8 cellular contexts compared by ENCODE assay signal in the genomic region with DNA sequence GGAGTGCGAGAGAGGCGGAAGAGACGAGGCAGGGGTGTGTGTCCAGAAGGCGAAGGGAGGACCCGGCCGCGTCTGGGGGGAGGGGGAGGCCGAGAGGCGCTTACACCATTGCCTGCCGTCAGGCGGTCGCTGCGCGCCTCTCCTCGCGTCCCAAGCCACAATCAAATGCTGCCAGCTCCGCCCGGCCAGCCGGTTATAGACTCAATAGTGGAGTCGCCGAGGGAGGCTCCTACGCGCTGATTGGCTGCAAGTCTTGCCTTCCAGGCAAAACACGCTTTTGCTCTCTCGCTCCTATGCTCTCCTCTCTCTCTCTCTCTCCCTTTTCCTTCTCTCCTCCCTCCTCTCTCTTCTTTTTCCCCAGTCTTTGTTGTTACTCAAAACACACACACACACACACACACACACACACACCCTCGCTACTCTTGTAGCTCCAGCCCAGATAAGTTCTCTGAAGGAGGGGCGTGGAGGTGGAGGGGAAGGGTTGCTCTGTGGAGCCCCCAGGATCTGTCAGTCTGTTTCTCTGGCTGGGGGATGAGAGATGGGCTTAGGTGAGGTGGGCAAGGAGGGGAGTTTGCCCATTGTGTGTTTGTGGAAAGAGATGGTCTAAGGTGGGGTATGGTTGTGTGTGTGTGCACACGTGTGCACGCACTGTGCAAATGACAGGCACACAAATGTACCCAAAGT. TPM values are rescaled to one million over a fixed set of nuclear protein-coding genes. Genes with fewer than 3 reads are reported as not detected.
DNase-seq lines count a peak whose midpoint lies in the region; ATAC-seq and TF ChIP-seq lines count a peak whose summit lies in the region.

A gene (minus strand): TSS at position 170 of the 684 bp plus-strand sequence. CDS start 226 bp downstream, outside the sequence.

- TF ChIP-seq POLR2A in upper lobe of left lung (IDR thresholded peaks at IDR 0.05) = peak in 2 of 4 donors; percentile 52 to 74

- H3K4me3 ChIP-seq in endodermal cell (ENCODE audit: low read length) (peak within 1 kb of the TSS; percentile 71), upper lobe of left lung (peak within 1 kb of the TSS in 3 of 4 donors; percentile 47 to 57 (median 52))

- ATAC-seq in T-cell (replicated peaks in 1 of 4) (no peak), upper lobe of left lung (ENCODE audit: low FRiP score in 2 of 2) (peak; percentile 64 to 65), GM21528 (IDR thresholded peaks at IDR 0.05; ENCODE audit: low FRiP score, unreplicated experiment) (no peak)

- H3K9me3 Mint-ChIP-seq in T-cell = no peaks in the 10 kb centered on the region
- H3K9me3 Mint-ChIP-seq in endodermal cell = peaks cover 1% of the 10 kb centered on the region
- no peaks in the 10 kb centered on the region for H3K9me3 Mint-ChIP-seq in mesothelial cell of epicardium

- H3K9me3 ChIP-seq in endodermal cell (ENCODE audit: control insufficient read depth, low read length) (peaks cover 6% of the 10 kb centered on the region), upper lobe of left lung (no peaks in the 10 kb centered on the region)

- no peaks in the 10 kb centered on the region for H3K36me3 Mint-ChIP-seq in T-cell
- no peaks in the 10 kb centered on the region for H3K36me3 Mint-ChIP-seq in endodermal cell (ENCODE audit: low read depth)
- no peaks in the 10 kb centered on the region for H3K36me3 Mint-ChIP-seq in mesothelial cell of epicardium

- H3K27ac ChIP-seq in endodermal cell (ENCODE audit: low read depth, low read length) (no peak within 1 kb of the TSS), upper lobe of left lung (peak within 1 kb of the TSS in 1 of 4 donors; percentile 18)

- peaks cover 29 to 44% (median 30%) of the 10 kb centered on the region in 3 donors for H3K4me1 Mint-ChIP-seq in T-cell
- peaks cover 12% of the 10 kb centered on the region for H3K4me1 Mint-ChIP-seq in endodermal cell
- peaks cover 39% of the 10 kb centered on the region for H3K4me1 Mint-ChIP-seq in mesothelial cell of epicardium

- H3K4me3 Mint-ChIP-seq in T-cell (peak within 1 kb of the TSS; percentile 75 to 88 (median 77)), endodermal cell (peak within 1 kb of the TSS; percentile 56), mesothelial cell of epicardium (peak within 1 kb of the TSS; percentile 82)

- DNase-seq in DMS 273 (lab: John Stamatoyannopoulos, UW; ENCODE audit: unreplicated experiment) (peak; percentile 97), LHCN-M2 (ENCODE audit: low read depth) (peak; percentile 80), T-cell (no peak), endodermal cell (peak; percentile 99), mesothelial cell of epicardium (ENCODE audit: low spot score in 2 of 2, unreplicated experiment in 2 of 2) (peak; percentile 66 to 85), upper lobe of left lung (peak; percentile 83 to 88), germinal center (ENCODE audit: low spot score) (no peak)

- TF ChIP-seq EP300 in upper lobe of left lung (IDR thresholded peaks at IDR 0.05) = no peak

- H3K27me3 Mint-ChIP-seq in T-cell (peaks cover 41 to 83% of the 10 kb centered on the region in 2 donors), endodermal cell (ENCODE audit: insufficient read depth) (peaks cover 90% of the 10 kb centered on the region), mesothelial cell of epicardium (ENCODE audit: low read depth) (peaks cover 49% of the 10 kb centered on the region)

- POLR2A ChIA-PET in T-cell (lab: Charles Lee) = no interaction called here

- peak within 1 kb of the TSS; percentile 41 to 45 for H3K27ac Mint-ChIP-seq in T-cell
- no peak within 1 kb of the TSS for H3K27ac Mint-ChIP-seq in endodermal cell
- peak within 1 kb of the TSS; percentile 73 for H3K27ac Mint-ChIP-seq in mesothelial cell of epicardium

- H3K36me3 ChIP-seq in endodermal cell (ENCODE audit: control insufficient read depth, insufficient read depth, low read length) (no peaks in the 10 kb centered on the region), upper lobe of left lung (no peaks in the 10 kb centered on the region)

- H3K27me3 ChIP-seq in endodermal cell (ENCODE audit: control insufficient read depth, insufficient read depth, low read length, poor library complexity, severe bottlenecking) (peaks cover 92% of the 10 kb centered on the region), upper lobe of left lung (peaks cover 0 to 51% (median 25%) of the 10 kb centered on the region in 4 donors)

- CTCF ChIA-PET in T-cell (lab: Charles Lee) = interaction anchor here (0.7 to 4.3 kb wide), 6 partner anchors 43 to 437 kb away, joined by 3 to 33 read pairs (median 9); no protein-coding TSS in a partner anchor

- no peak within 1 kb of the TSS for H3K9ac ChIP-seq in endodermal cell (ENCODE audit: extremely low read depth, low read length, poor library complexity, severe bottlenecking)

- H3K4me1 ChIP-seq in endodermal cell (ENCODE audit: control insufficient read depth, insufficient read depth, low read length) = no peaks in the 10 kb centered on the region
- peaks cover 33 to 53% (median 38%) of the 10 kb centered on the region in 4 donors for H3K4me1 ChIP-seq in upper lobe of left lung

- WGBS in endodermal cell (ENCODE audit: insufficient coverage in 1 of 2, insufficient read length in 1 of 2), 2 experiments = 0 to 3% methylated on average over 12 to 28 of the region's 29 CpGs
- WGBS in upper lobe of left lung, 2 donors = 5 to 6% methylated on average over 15 to 23 of the region's 29 CpGs

- TF ChIP-seq CTCF in endodermal cell (conservative IDR thresholded peaks at IDR 0.05) = no peak
- no peak for TF ChIP-seq CTCF in mesothelial cell of epicardium (IDR thresholded peaks at IDR 0.05; ENCODE audit: unreplicated experiment)
- TF ChIP-seq CTCF in upper lobe of left lung (IDR thresholded peaks at IDR 0.05) = no peak

RNA-seq across cellular contexts. Expression of the gene that starts here (rescaled TPM):
- total RNA-seq in LHCN-M2 (2014; rRNA removed) (0.29 and 0.32 TPM in 2 replicates), T-cell (not detected), endodermal cell (1 to 10 TPM in 1 of 2 donors, under 1 TPM in 1; 0.58 to 1.4 TPM), mesothelial cell of epicardium (5.2 to 7.7 TPM (median 6.6 TPM) in 3 replicates), upper lobe of left lung (under 1 TPM in 4 of 6 donors, not detected in 2; 0.20 to 0.91 (median 0.54) TPM)
- 0.66 TPM for polyA plus RNA-seq in LHCN-M2 (2012)
- 1.2 TPM for polyA plus RNA-seq in endodermal cell (2013, experiment 1 of 2)
- 1.5 TPM for polyA plus RNA-seq in endodermal cell (2013, experiment 2 of 2)

Comparison
In these comparisons a context has a peak if more than half of its experiments do, and no peak if none do; other contexts are left out.
1. Peak in DNase-seq in LHCN-M2; RNA of the gene not detected or under 1 TPM.
2. Peak in DNase-seq, ATAC-seq and H3K4me3 ChIP-seq in upper lobe of left lung; RNA of the gene not detected or under 1 TPM.
3. DNase-seq: peak in DMS 273 (single experiment), endodermal cell (single experiment) and mesothelial cell of epicardium (2 of 2); none in T-cell (0 of 34) and germinal center (single experiment).
4. Peak in every context shown above with its lines, with median percentiles within 50 percentile points of each other: H3K4me3 Mint-ChIP-seq.